10 cellular contexts compared by ENCODE assay signal in the genomic region with DNA sequence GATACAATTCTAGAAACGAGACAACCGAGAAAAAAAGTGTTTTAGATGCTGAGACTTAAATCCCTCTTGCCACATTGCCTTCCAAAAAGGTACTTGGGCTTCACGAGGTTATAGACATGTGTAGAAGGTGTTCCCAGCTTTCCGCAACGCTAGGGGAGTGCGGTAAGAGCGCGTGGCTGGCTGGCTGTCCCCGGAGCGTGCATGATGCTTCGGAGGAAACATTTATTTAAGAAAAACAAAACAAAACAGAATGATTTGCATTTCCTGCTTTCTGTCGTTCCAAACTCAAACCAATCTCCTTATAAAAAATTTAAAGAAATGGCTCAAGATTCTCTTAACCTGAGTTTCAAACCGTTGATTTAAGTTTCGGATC. TPM values are rescaled to one million over a fixed set of nuclear protein-coding genes. Genes with fewer than 3 reads are reported as not detected.
DNase-seq lines count a peak whose midpoint lies in the region; ATAC-seq lines count a peak whose summit lies in the region.
"Had no signal": no experiment of that assay in that cellular context is flagged by ENCODE, and none has a peak within 500 bp of the region (broad histone marks: within the 10 kb centered on the region; RNA-seq: fewer than 3 reads in every experiment).

No MANE protein-coding gene starts in this region.

- H3K27ac Mint-ChIP-seq in T-helper 1 cell treated with Interleukin-12 subunit alpha and Interleukin-12 subunit beta and Interleukin-4 antibody, amounts not matched to agents 30 μg/mL and 1 μg/mL, for 36 hours = no peak overlapping the region
- no peak overlapping the region for H3K27ac Mint-ChIP-seq in activated naive CD8-positive, alpha-beta T cell treated with anti-CD3 and anti-CD28 coated beads, Interleukin-2, amount 10 ng/mL, durations not matched to agents 7 days and 5 days
- H3K27ac Mint-ChIP-seq in immature natural killer cell = peak overlapping the region in 3 of 6 donors; percentile 2 to 67 (median 65)
- no peak overlapping the region for H3K27ac Mint-ChIP-seq in stimulated activated effector memory CD8-positive, alpha-beta T cell treated with anti-CD3 and anti-CD28 coated beads, Interleukin-12 subunit alpha, Interleukin-12 subunit beta, amount 100 ng/mL, for 72 hours

- no peaks in the 10 kb centered on the region for H3K9me3 Mint-ChIP-seq in T-helper 1 cell treated with Interleukin-12 subunit alpha and Interleukin-12 subunit beta and Interleukin-4 antibody, amounts not matched to agents 30 μg/mL and 1 μg/mL, for 36 hours
- H3K9me3 Mint-ChIP-seq in activated naive CD8-positive, alpha-beta T cell treated with anti-CD3 and anti-CD28 coated beads, Interleukin-2, amount 10 ng/mL, durations not matched to agents 7 days and 5 days = peaks cover 4% of the 10 kb centered on the region
- H3K9me3 Mint-ChIP-seq in immature natural killer cell = peaks cover 0 to 4% (median under 1%) of the 10 kb centered on the region in 6 donors
- peaks cover 3% of the 10 kb centered on the region for H3K9me3 Mint-ChIP-seq in stimulated activated effector memory CD8-positive, alpha-beta T cell treated with anti-CD3 and anti-CD28 coated beads, Interleukin-12 subunit alpha, Interleukin-12 subunit beta, amount 100 ng/mL, for 72 hours

- no peak for DNase-seq in T-helper 1 cell
- no peak for DNase-seq in activated naive CD8-positive, alpha-beta T cell treated with anti-CD3 and anti-CD28 coated beads, Interleukin-2, amount 10 ng/mL, durations not matched to agents 7 days and 5 days
- DNase-seq in immature natural killer cell = no peak
- DNase-seq in stimulated activated effector memory CD8-positive, alpha-beta T cell treated with anti-CD3 and anti-CD28 coated beads, Interleukin-12 subunit alpha, Interleukin-12 subunit beta, amount 100 ng/mL, for 72 hours (ENCODE audit: low spot score in 2 of 2) = no peak
- DNase-seq in hepatic stellate cell (ENCODE audit: low spot score) = no peak
- DNase-seq: nucleus accumbens had no signal

- peak overlapping the region; percentile 79 for H3K4me3 Mint-ChIP-seq in T-helper 1 cell treated with Interleukin-12 subunit alpha and Interleukin-12 subunit beta and Interleukin-4 antibody, amounts not matched to agents 30 μg/mL and 1 μg/mL, for 36 hours
- peak overlapping the region; percentile 69 for H3K4me3 Mint-ChIP-seq in activated naive CD8-positive, alpha-beta T cell treated with anti-CD3 and anti-CD28 coated beads, Interleukin-2, amount 10 ng/mL, durations not matched to agents 7 days and 5 days
- H3K4me3 Mint-ChIP-seq in immature natural killer cell = peak overlapping the region; percentile 54 to 88 (median 84)
- H3K4me3 Mint-ChIP-seq in stimulated activated effector memory CD8-positive, alpha-beta T cell treated with anti-CD3 and anti-CD28 coated beads, Interleukin-12 subunit alpha, Interleukin-12 subunit beta, amount 100 ng/mL, for 72 hours = peak overlapping the region; percentile 72

- H3K4me1 Mint-ChIP-seq in T-helper 1 cell treated with Interleukin-12 subunit alpha and Interleukin-12 subunit beta and Interleukin-4 antibody, amounts not matched to agents 30 μg/mL and 1 μg/mL, for 36 hours (ENCODE audit: low read depth) = peaks cover 4% of the 10 kb centered on the region
- H3K4me1 Mint-ChIP-seq in activated naive CD8-positive, alpha-beta T cell treated with anti-CD3 and anti-CD28 coated beads, Interleukin-2, amount 10 ng/mL, durations not matched to agents 7 days and 5 days = peaks cover 6% of the 10 kb centered on the region
- H3K4me1 Mint-ChIP-seq in immature natural killer cell = peaks cover 7 to 8% of the 10 kb centered on the region in 2 donors
- H3K4me1 Mint-ChIP-seq in stimulated activated effector memory CD8-positive, alpha-beta T cell treated with anti-CD3 and anti-CD28 coated beads, Interleukin-12 subunit alpha, Interleukin-12 subunit beta, amount 100 ng/mL, for 72 hours = peaks cover 17% of the 10 kb centered on the region

- H3K27me3 Mint-ChIP-seq in T-helper 1 cell treated with Interleukin-12 subunit alpha and Interleukin-12 subunit beta and Interleukin-4 antibody, amounts not matched to agents 30 μg/mL and 1 μg/mL, for 36 hours (ENCODE audit: low read depth) = peaks cover 80% of the 10 kb centered on the region
- peaks cover 73% of the 10 kb centered on the region for H3K27me3 Mint-ChIP-seq in activated naive CD8-positive, alpha-beta T cell treated with anti-CD3 and anti-CD28 coated beads, Interleukin-2, amount 10 ng/mL, durations not matched to agents 7 days and 5 days
- H3K27me3 Mint-ChIP-seq in immature natural killer cell (ENCODE audit: low read depth in 3 of 3) = peaks cover 17 to 36% (median 23%) of the 10 kb centered on the region in 3 donors

- POLR2A ChIA-PET in activated naive CD8-positive, alpha-beta T cell treated with anti-CD3 and anti-CD28 coated beads, Interleukin-2, amount 10 ng/mL, durations not matched to agents 7 days and 5 days (lab: Charles Lee) = no interaction called here

- ATAC-seq in activated naive CD8-positive, alpha-beta T cell treated with anti-CD3 and anti-CD28 coated beads, Interleukin-2, amount 10 ng/mL, durations not matched to agents 7 days and 5 days (ENCODE audit: low read depth) = no peak
- ATAC-seq in stimulated activated effector memory CD8-positive, alpha-beta T cell treated with anti-CD3 and anti-CD28 coated beads, Interleukin-12 subunit alpha, Interleukin-12 subunit beta, amount 100 ng/mL, for 72 hours = no peak
- ATAC-seq in HG03159 (IDR thresholded peaks at IDR 0.05; ENCODE audit: unreplicated experiment) (no peak), GM18498 (IDR thresholded peaks at IDR 0.05; ENCODE audit: unreplicated experiment) (no peak)

- no peaks in the 10 kb centered on the region for H3K36me3 Mint-ChIP-seq in T-helper 1 cell treated with Interleukin-12 subunit alpha and Interleukin-12 subunit beta and Interleukin-4 antibody, amounts not matched to agents 30 μg/mL and 1 μg/mL, for 36 hours (ENCODE audit: low read depth)
- H3K36me3 Mint-ChIP-seq in activated naive CD8-positive, alpha-beta T cell treated with anti-CD3 and anti-CD28 coated beads, Interleukin-2, amount 10 ng/mL, durations not matched to agents 7 days and 5 days = no peaks in the 10 kb centered on the region
- peaks cover 0 to 4% (median 4%) of the 10 kb centered on the region in 3 donors for H3K36me3 Mint-ChIP-seq in immature natural killer cell
- no peaks in the 10 kb centered on the region for H3K36me3 Mint-ChIP-seq in stimulated activated effector memory CD8-positive, alpha-beta T cell treated with anti-CD3 and anti-CD28 coated beads, Interleukin-12 subunit alpha, Interleukin-12 subunit beta, amount 100 ng/mL, for 72 hours

RNA-seq across cellular contexts. Expression of gene SLC6A20, which starts 0.8 kb away (rescaled TPM):
- total RNA-seq in activated naive CD8-positive, alpha-beta T cell treated with anti-CD3 and anti-CD28 coated beads, Interleukin-2, amount 10 ng/mL, durations not matched to agents 7 days and 5 days = not detected
- polyA plus RNA-seq in immature natural killer cell = not detected
- total RNA-seq: T-helper 1 cell treated with Interleukin-12 subunit alpha and Interleukin-12 subunit beta and Interleukin-4 antibody, amounts not matched to agents 30 ng/mL and 1 ng/mL, for 36 hours had no signal

RNA-seq across cellular contexts. Expression of gene LZTFL1, which starts 46.4 kb away (rescaled TPM):
- 1 to 10 TPM; 8.0 to 8.4 TPM for total RNA-seq in activated naive CD8-positive, alpha-beta T cell treated with anti-CD3 and anti-CD28 coated beads, Interleukin-2, amount 10 ng/mL, durations not matched to agents 7 days and 5 days
- polyA plus RNA-seq in immature natural killer cell = 10 to 100 TPM in 2 of 3 donors, 1 to 10 TPM in 1; 4.0 to 15.3 (median 10.5) TPM
